In the genomic region with DNA sequence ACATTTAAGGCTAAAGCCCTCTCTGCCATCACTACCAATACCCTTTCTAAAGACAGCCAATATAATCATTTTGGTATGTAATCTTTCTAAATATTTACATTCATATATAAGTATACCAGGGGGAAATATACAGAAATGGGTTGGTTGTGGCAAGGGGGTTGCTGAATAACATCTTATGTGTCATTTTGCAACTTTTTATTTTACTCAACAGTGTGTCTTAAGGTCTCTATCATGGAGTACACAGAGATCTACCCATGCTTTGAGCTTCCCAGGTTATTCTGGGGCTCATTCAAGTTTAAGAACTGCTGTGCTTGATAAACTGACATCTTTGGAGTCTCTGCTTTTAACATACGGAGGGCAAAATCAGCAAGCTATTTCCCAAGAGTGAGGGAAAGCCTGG, we compare ENCODE assay signal across 24 cellular contexts. TPM values are rescaled to one million over a fixed set of nuclear protein-coding genes. Genes with fewer than 3 reads are reported as not detected.
DNase-seq lines count a peak whose midpoint lies in the region; ATAC-seq and TF ChIP-seq lines count a peak whose summit lies in the region.
"Had no signal": no experiment of that assay in that cellular context is flagged by ENCODE, and none has a peak within 500 bp of the region (broad histone marks: within the 10 kb centered on the region; RNA-seq: fewer than 3 reads in every experiment).

No MANE protein-coding gene starts in this region.

- DNase-seq in Caco-2: no peak
- DNase-seq in PC-9: no peak
- no peak for DNase-seq in epithelial cell of prostate (ENCODE audit: low read depth, low spot score)
- no peak for DNase-seq in glomerular visceral epithelial cell (ENCODE audit: extremely low spot score)
- DNase-seq in left cardiac atrium: no peak
- DNase-seq in T-helper 9 cell: no peak
- DNase-seq: CD8-positive, alpha-beta T cell; DMS79 treated with DMSO at 0.1 percent for 48 hours; GF-D8; GM23248; HFFc6; Karpas-422; NCI-H1092 treated with DMSO at 0.1 percent for 48 hours; NCI-H1436; NCI-H187 treated with DMSO at 0.1 percent for 48 hours; NCI-H2107; NCI-H774; RPMI8226; SHP77 treated with DMSO at 0.1 percent for 48 hours had no signal

- H3K9ac ChIP-seq in parathyroid adenoma: no peak overlapping the region
- H3K9ac ChIP-seq: GM23248 had no signal

- no peaks in the 10 kb centered on the region for H3K36me3 ChIP-seq in Caco-2 (ENCODE audit: control insufficient read depth, insufficient read depth, low read length)
- H3K36me3 ChIP-seq in PC-9 (ENCODE audit: low read depth): no peaks in the 10 kb centered on the region
- H3K36me3 ChIP-seq in parathyroid adenoma (ENCODE audit: control insufficient read depth, insufficient read depth, low read length): no peaks in the 10 kb centered on the region
- H3K36me3 ChIP-seq: HAP-1 had no signal

- no peak overlapping the region for H2AFZ ChIP-seq in PC-9
- H2AFZ ChIP-seq in parathyroid adenoma: peak overlapping the region; percentile 68
- H2AFZ ChIP-seq: GM23248 had no signal

- H3K9me2 ChIP-seq in PC-9 (ENCODE audit: insufficient read depth): no peaks in the 10 kb centered on the region

- H3K79me2 ChIP-seq in PC-9 (ENCODE audit: low read depth): no peaks in the 10 kb centered on the region
- no peaks in the 10 kb centered on the region for H3K79me2 ChIP-seq in parathyroid adenoma

- H3K9me3 ChIP-seq in Caco-2: no peaks in the 10 kb centered on the region
- no peaks in the 10 kb centered on the region for H3K9me3 ChIP-seq in PC-9 (ENCODE audit: insufficient read depth, low read depth)
- H3K9me3 ChIP-seq in parathyroid adenoma (ENCODE audit: control insufficient read depth, low read length): no peaks in the 10 kb centered on the region
- H3K9me3 ChIP-seq: A549, HAP-1 had no signal

- no peak overlapping the region for H3K4me3 Mint-ChIP-seq in Caco-2 (ENCODE audit: unreplicated experiment)
- H3K4me3 Mint-ChIP-seq: CD8-positive, alpha-beta T cell; HFFc6 had no signal

- H4K20me1 ChIP-seq in PC-9 (ENCODE audit: insufficient read depth): no peaks in the 10 kb centered on the region

- ATAC-seq in left cardiac atrium: no peak
- ATAC-seq: CD8-positive, alpha-beta T cell; HepG2 had no signal

- BruUV-seq in Caco-2 (replicated peaks; lab: Mats Ljungman, UMichigan) (no TSS peak), PC-9 (replicated peaks; lab: Mats Ljungman, UMichigan) (no TSS peak)

- intact Hi-C loops in Caco-2 (cut with micrococcal nuclease; ENCODE audit: unreplicated experiment) (no loop called here), PC-9 (cut with micrococcal nuclease; ENCODE audit: unreplicated experiment) (loop anchor here (5.0 kb wide), 1 partner anchor 49 kb away; no protein-coding TSS in a partner anchor), left cardiac atrium (cut with DNase I) (no loop called here)

- peaks cover 8% of the 10 kb centered on the region for H3K9me3 Mint-ChIP-seq in Caco-2 (ENCODE audit: unreplicated experiment)
- H3K9me3 Mint-ChIP-seq: CD8-positive, alpha-beta T cell; HFFc6 had no signal

- TF ChIP-seq CTCF in Caco-2 (IDR thresholded peaks at IDR 0.05; ENCODE audit: insufficient read depth in 1 of 2, low read depth in 1 of 2, low read length in 1 of 2, severe bottlenecking in 1 of 2, unreplicated experiment in 1 of 2) (no peak), PC-9 (conservative IDR thresholded peaks at IDR 0.05) (no peak), parathyroid adenoma (IDR thresholded peaks at IDR 0.05) (no peak)

- no peak overlapping the region for H3K4me3 ChIP-seq in Caco-2 (ENCODE audit: low read depth, low read length)
- no peak overlapping the region for H3K4me3 ChIP-seq in PC-9
- H3K4me3 ChIP-seq in parathyroid adenoma (ENCODE audit: low read depth, low read length): no peak overlapping the region
- H3K4me3 ChIP-seq: A549, GM23248, HAP-1 had no signal

- peaks cover 5% of the 10 kb centered on the region; the same call in 1 of the 2 replicates for H3F3A ChIP-seq in PC-9 (ENCODE audit: insufficient read depth, low read depth)

- H3K36me3 Mint-ChIP-seq in Caco-2 (ENCODE audit: insufficient read depth, unreplicated experiment): no peaks in the 10 kb centered on the region
- H3K36me3 Mint-ChIP-seq: CD8-positive, alpha-beta T cell had no signal

- no peak overlapping the region for H3K27ac ChIP-seq in PC-9
- peak overlapping the region; percentile 45 for H3K27ac ChIP-seq in epithelial cell of prostate
- peak overlapping the region; percentile 61 for H3K27ac ChIP-seq in parathyroid adenoma
- H3K27ac ChIP-seq: A549, C4-2B, GM23248 had no signal

- no peaks in the 10 kb centered on the region for H3K27me3 Mint-ChIP-seq in Caco-2 (ENCODE audit: insufficient read depth, unreplicated experiment)

- H3K27me3 ChIP-seq in Caco-2 (replicated peaks; ENCODE audit: control insufficient read depth, insufficient read depth, low read length) (no peaks in the 10 kb centered on the region), PC-9 (ENCODE audit: insufficient read depth, low read depth) (no peaks in the 10 kb centered on the region), parathyroid adenoma (ENCODE audit: control insufficient read depth, insufficient read depth, low read length) (no peaks in the 10 kb centered on the region)

- peak overlapping the region; percentile 53 for H3K27ac Mint-ChIP-seq in Caco-2 (ENCODE audit: unreplicated experiment)
- H3K27ac Mint-ChIP-seq: CD8-positive, alpha-beta T cell; HFFc6 had no signal

- peaks cover 27% of the 10 kb centered on the region for H3K4me1 ChIP-seq in Caco-2
- peaks cover 39% of the 10 kb centered on the region for H3K4me1 ChIP-seq in PC-9 (replicated peaks; ENCODE audit: insufficient read depth)
- peaks cover 47% of the 10 kb centered on the region for H3K4me1 ChIP-seq in parathyroid adenoma
- H3K4me1 ChIP-seq: A549, HAP-1 had no signal

- CTCF ChIA-PET in Caco-2 (lab: Charles Lee) (no interaction called here), PC-9 (lab: Charles Lee) (no interaction called here)

- H3K4me1 Mint-ChIP-seq in Caco-2 (ENCODE audit: low read depth, unreplicated experiment): peaks cover 33% of the 10 kb centered on the region

- POLR2A ChIA-PET in Caco-2 (lab: Charles Lee): no interaction called here
- POLR2A ChIA-PET in PC-9 (lab: Charles Lee; ENCODE audit: unreplicated experiment): interaction anchor here (0.5 to 0.6 kb wide), 2 partner anchors 11 to 234 kb away, joined by 3 read pairs; no protein-coding TSS in a partner anchor

- H3K4me2 ChIP-seq in PC-9 (peak overlapping the region; percentile 24), parathyroid adenoma (ENCODE audit: low read length) (no peak overlapping the region)
- H3K4me2 ChIP-seq: A549 had no signal

RNA-seq across cellular contexts. Expression of a gene that starts 7.4 kb away (rescaled TPM):
- total RNA-seq in Caco-2 (2022) (0.21 and 0.32 TPM in 2 replicates), PC-9 (2021) (0.28 and 0.48 TPM in 2 replicates), left cardiac atrium (under 1 TPM; 0.18 to 0.44 TPM)
- total RNA-seq: CD8-positive, alpha-beta T cell; GM23248; HepG2; HFFc6 had no signal
